Comparison of ENCODE assay signal across 8 cellular contexts in the genomic region with DNA sequence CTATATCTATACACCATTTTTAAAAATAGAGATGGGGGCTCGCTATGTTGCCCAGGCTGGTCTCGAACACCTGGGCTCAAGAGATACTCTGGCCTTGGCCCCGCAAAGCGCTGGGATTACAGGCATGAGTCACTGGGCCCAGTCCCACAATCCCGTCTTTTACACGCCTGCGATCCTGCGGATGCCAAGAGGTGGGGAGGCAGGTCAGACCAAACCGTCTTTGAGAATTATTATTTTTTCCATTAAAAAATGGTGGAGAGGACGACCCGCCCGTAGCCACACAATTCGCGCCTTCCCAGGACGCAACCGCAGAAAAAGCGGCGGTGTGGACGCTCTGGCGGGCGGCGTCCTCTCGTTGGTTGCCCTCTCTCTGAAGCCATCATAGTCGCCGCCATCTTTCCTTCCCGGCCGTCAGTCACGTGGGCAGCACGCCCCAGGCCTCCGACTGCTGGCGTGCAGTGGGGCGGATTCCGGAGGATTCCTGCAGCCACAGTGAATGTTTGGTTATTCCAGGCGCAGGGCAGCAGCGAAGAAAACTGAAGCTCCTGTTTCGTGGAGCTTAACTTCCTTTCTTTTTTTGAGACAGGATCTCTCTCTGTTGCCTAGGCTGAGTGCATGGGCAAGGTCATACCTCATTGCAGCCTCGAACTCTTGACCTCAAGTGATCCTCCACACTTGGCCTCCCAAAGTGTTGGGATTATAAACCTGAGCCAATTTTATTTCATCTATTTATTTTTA. TPM values are rescaled to one million over a fixed set of nuclear protein-coding genes. Genes with fewer than 3 reads are reported as not detected.
DNase-seq lines count a peak whose midpoint lies in the region; ATAC-seq and TF ChIP-seq lines count a peak whose summit lies in the region.

No MANE protein-coding gene starts in this region.

- ATAC-seq in heart right ventricle: peak; percentile 93 to 96 (median 94)

- DNase-seq in GM19238 (ENCODE audit: insufficient read length, low spot score) (peak; percentile 85), M059J (ENCODE audit: low read depth) (peak; percentile 93), T-helper 1 cell (peak; percentile 41 to 86 (median 49)), amniotic epithelial cell (ENCODE audit: low read depth) (peak; percentile 89), heart right ventricle (peak; percentile 91 to 95), pons (ENCODE audit: low spot score) (peak; percentile 84), tibial artery (peak; percentile 88 to 95)

- H3K36me3 ChIP-seq in ACC112 (ENCODE audit: insufficient read depth, low read length) (no peaks in the 10 kb centered on the region), heart right ventricle (no peaks in the 10 kb centered on the region), tibial artery (no peaks in the 10 kb centered on the region)

- no peaks in the 10 kb centered on the region for H3K4me1 ChIP-seq in ACC112 (ENCODE audit: control insufficient read depth, insufficient read depth, low read length, unreplicated experiment)
- H3K4me1 ChIP-seq in heart right ventricle: peaks cover 0 to 26% (median 12%) of the 10 kb centered on the region in 9 donors
- peaks cover 0 to 10% (median 3%) of the 10 kb centered on the region in 4 donors for H3K4me1 ChIP-seq in tibial artery

- H2AFZ ChIP-seq in ACC112 (ENCODE audit: low read length, unreplicated experiment): peak overlapping the region; percentile 74

- no peaks in the 10 kb centered on the region for H3K9me3 ChIP-seq in heart right ventricle
- H3K9me3 ChIP-seq in tibial artery: no peaks in the 10 kb centered on the region

- peak overlapping the region; percentile 56 for H3K4me3 ChIP-seq in ACC112 (ENCODE audit: low read depth, low read length)
- H3K4me3 ChIP-seq in heart right ventricle: peak overlapping the region; percentile 18 to 62 (median 51)
- H3K4me3 ChIP-seq in tibial artery: peak overlapping the region; percentile 40 to 52

- intact Hi-C loops in heart right ventricle (cut with DNase I) (loop anchor here in 1 of 10 donors (5.0 kb wide), 1 partner anchor 35 kb away; no protein-coding TSS in a partner anchor), tibial artery (cut with DNase I; ENCODE audit: low total_unique reads) (no loop called here)

- WGBS in heart right ventricle, 2 donors: 2 to 3% methylated on average over 37 of the region's 37 CpGs

- peak in 2 of 9 donors; percentile 5 to 23 for TF ChIP-seq CTCF in heart right ventricle (IDR thresholded peaks at IDR 0.05)
- no peak for TF ChIP-seq CTCF in tibial artery (IDR thresholded peaks at IDR 0.05)

- no peaks in the 10 kb centered on the region for H3K79me2 ChIP-seq in ACC112 (ENCODE audit: control insufficient read depth, insufficient read depth, low read length, unreplicated experiment)

- H3K27me3 ChIP-seq in ACC112 (ENCODE audit: insufficient read depth, low read length) (no peaks in the 10 kb centered on the region), heart right ventricle (no peaks in the 10 kb centered on the region), tibial artery (no peaks in the 10 kb centered on the region)

- peak overlapping the region; percentile 18 for H3K27ac ChIP-seq in ACC112 (ENCODE audit: low read depth, low read length)
- peak overlapping the region; percentile 59 to 95 (median 91) for H3K27ac ChIP-seq in heart right ventricle
- peak overlapping the region; percentile 51 to 68 for H3K27ac ChIP-seq in tibial artery

RNA-seq across cellular contexts. Expression of a gene that starts 9.9 kb away (rescaled TPM):
- 26.3 and 36.8 TPM in 2 replicates for total RNA-seq in M059J (2014; rRNA removed; shearing (Covaris generic))
- total RNA-seq in heart right ventricle: 10 to 100 TPM; 13.8 to 41.6 (median 21.0) TPM
- 10 to 100 TPM; 14.4 to 27.6 TPM for polyA plus RNA-seq in heart right ventricle

RNA-seq across cellular contexts. Expression of a gene that starts 15.2 kb away (rescaled TPM):
- total RNA-seq in M059J (2014; rRNA removed; shearing (Covaris generic)): 6.2 and 17.2 TPM in 2 replicates
- total RNA-seq in heart right ventricle: 10 to 100 TPM in 1 of 10 donors, 1 to 10 TPM in 9; 4.8 to 15.7 (median 6.9) TPM
- 10 to 100 TPM; 10.2 to 14.0 TPM for polyA plus RNA-seq in heart right ventricle

RNA-seq across cellular contexts. Expression of a gene that starts 29.9 kb away (rescaled TPM):
- 80.1 and 106 TPM in 2 replicates for total RNA-seq in M059J (2014; rRNA removed; shearing (Covaris generic))
- total RNA-seq in heart right ventricle: 10 to 100 TPM; 13.0 to 23.7 (median 17.7) TPM
- 10 to 100 TPM; 15.4 to 26.3 TPM for polyA plus RNA-seq in heart right ventricle

RNA-seq across cellular contexts. Expression of a gene that starts 37.6 kb away (rescaled TPM):
- total RNA-seq in M059J (2014; rRNA removed; shearing (Covaris generic)): 50.8 and 73.9 TPM in 2 replicates
- total RNA-seq in heart right ventricle: 10 to 100 TPM; 38.4 to 69.5 (median 49.6) TPM
- polyA plus RNA-seq in heart right ventricle: 10 to 100 TPM; 47.6 to 67.6 TPM

RNA-seq across cellular contexts. Expression of a gene that starts 52.2 kb away (rescaled TPM):
- 0.91 and 1.3 TPM in 2 replicates for total RNA-seq in M059J (2014; rRNA removed; shearing (Covaris generic))
- total RNA-seq in heart right ventricle: 1 to 10 TPM in 9 of 10 donors, under 1 TPM in 1; 0.99 to 3.3 (median 1.7) TPM
- polyA plus RNA-seq in heart right ventricle: 1 to 10 TPM; 3.1 to 3.4 TPM

Comparison
In these comparisons a context has a peak if more than half of its experiments do, and no peak if none do; other contexts are left out.
1. Peak in every context shown above with its lines: DNase-seq, ATAC-seq, H3K4me3 ChIP-seq and H3K27ac ChIP-seq.
2. H3K27ac ChIP-seq: peak in every context shown above with its lines; median percentile 91 in heart right ventricle; 60 in tibial artery; 18 in ACC112.